Comparison of ENCODE assay signal across 1 cellular context in genomic region chr7:876077-876971, GRCh38.
TF ChIP-seq lines count a peak whose summit lies in the region.

A gene with protein sequence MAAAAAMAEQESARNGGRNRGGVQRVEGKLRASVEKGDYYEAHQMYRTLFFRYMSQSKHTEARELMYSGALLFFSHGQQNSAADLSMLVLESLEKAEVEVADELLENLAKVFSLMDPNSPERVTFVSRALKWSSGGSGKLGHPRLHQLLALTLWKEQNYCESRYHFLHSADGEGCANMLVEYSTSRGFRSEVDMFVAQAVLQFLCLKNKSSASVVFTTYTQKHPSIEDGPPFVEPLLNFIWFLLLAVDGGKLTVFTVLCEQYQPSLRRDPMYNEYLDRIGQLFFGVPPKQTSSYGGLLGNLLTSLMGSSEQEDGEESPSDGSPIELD (plus strand): TSS chr7:876554. CDS start chr7:876646, 92 bp downstream.

TF ChIP-seq in HepG2, 621 proteins besides CTCF, POLR2A, EP300 and RAD21 (continued from another document and continues in another):
- TF ChIP-seq KAT7 (CRISPR knock-in tag; IDR thresholded peaks at IDR 0.05; ENCODE audit: borderline replicate concordance) (no peak), POLR2AphosphoS5 (IDR thresholded peaks at IDR 0.05; ENCODE audit: low read depth, low read length) (peak; percentile 40; the same call in 1 of the 2 replicates), ZNF7 (CRISPR knock-in tag; IDR thresholded peaks at IDR 0.05) (no peak), KDM4B (CRISPR knock-in tag; IDR thresholded peaks at IDR 0.05) (no peak), HNF1A (IDR thresholded peaks at IDR 0.05; ENCODE audit: low read depth) (no peak), HNF1A (CRISPR knock-in tag; IDR thresholded peaks at IDR 0.05; ENCODE audit: borderline replicate concordance) (peak; percentile 47; the same call in 1 of the 2 replicates), ZNF354B (CRISPR knock-in tag; IDR thresholded peaks at IDR 0.05) (no peak; the same call in 1 of the 2 replicates), AGO2 (optimal IDR thresholded peaks at IDR 0.05; ENCODE audit: low read depth, low read length) (peak; percentile 84), ZNF230 (CRISPR knock-in tag; IDR thresholded peaks at IDR 0.05) (0 out of 2 replicates have a peak, but pooled peaks have one; percentile 46), HDAC6 (IDR thresholded peaks at IDR 0.05; ENCODE audit: low read depth, low read length) (no peak), MTF1 (CRISPR knock-in tag; IDR thresholded peaks at IDR 0.05) (no peak), FOXO1 (CRISPR knock-in tag; IDR thresholded peaks at IDR 0.05) (peak; percentile 25; the same call in 1 of the 2 replicates), ZNF891 (CRISPR knock-in tag; IDR thresholded peaks at IDR 0.05) (no peak), BORCS8-MEF2B (CRISPR knock-in tag; IDR thresholded peaks at IDR 0.05) (peak; percentile 61; the same call in 1 of the 2 replicates), MNT (IDR thresholded peaks at IDR 0.05) (peak; percentile 82), ZNF678 (CRISPR knock-in tag; IDR thresholded peaks at IDR 0.05) (0 out of 2 replicates have a peak, but pooled peaks have one; percentile 34), MATR3 (CRISPR knock-in tag; IDR thresholded peaks at IDR 0.05) (no peak), ZNF576 (CRISPR knock-in tag; IDR thresholded peaks at IDR 0.05) (peak; percentile 56; the same call in 1 of the 2 replicates), ZNF749 (CRISPR knock-in tag; IDR thresholded peaks at IDR 0.05; ENCODE audit: borderline replicate concordance) (no peak), CREBL2 (CRISPR knock-in tag; IDR thresholded peaks at IDR 0.05; ENCODE audit: borderline replicate concordance) (peak; percentile 79; the same call in 1 of the 2 replicates), ZNF552 (CRISPR knock-in tag; IDR thresholded peaks at IDR 0.05; ENCODE audit: borderline replicate concordance) (no peak), ZNF616 (CRISPR knock-in tag; IDR thresholded peaks at IDR 0.05; ENCODE audit: low read depth) (0 out of 2 replicates have a peak, but pooled peaks have one; percentile 55), ZFP36L2 (CRISPR knock-in tag; IDR thresholded peaks at IDR 0.05) (no peak), HIVEP1 (CRISPR knock-in tag; IDR thresholded peaks at IDR 0.05) (no peak), ATM (IDR thresholded peaks at IDR 0.05; ENCODE audit: borderline replicate concordance) (no peak), GLI4 (CRISPR knock-in tag; IDR thresholded peaks at IDR 0.05; ENCODE audit: borderline replicate concordance) (no peak), NRL (CRISPR knock-in tag; IDR thresholded peaks at IDR 0.05; ENCODE audit: borderline replicate concordance) (no peak), MED13 (CRISPR knock-in tag; IDR thresholded peaks at IDR 0.05) (0 out of 2 replicates have a peak, but pooled peaks have one; percentile 11)
- TF ChIP-seq, protein P1, sequence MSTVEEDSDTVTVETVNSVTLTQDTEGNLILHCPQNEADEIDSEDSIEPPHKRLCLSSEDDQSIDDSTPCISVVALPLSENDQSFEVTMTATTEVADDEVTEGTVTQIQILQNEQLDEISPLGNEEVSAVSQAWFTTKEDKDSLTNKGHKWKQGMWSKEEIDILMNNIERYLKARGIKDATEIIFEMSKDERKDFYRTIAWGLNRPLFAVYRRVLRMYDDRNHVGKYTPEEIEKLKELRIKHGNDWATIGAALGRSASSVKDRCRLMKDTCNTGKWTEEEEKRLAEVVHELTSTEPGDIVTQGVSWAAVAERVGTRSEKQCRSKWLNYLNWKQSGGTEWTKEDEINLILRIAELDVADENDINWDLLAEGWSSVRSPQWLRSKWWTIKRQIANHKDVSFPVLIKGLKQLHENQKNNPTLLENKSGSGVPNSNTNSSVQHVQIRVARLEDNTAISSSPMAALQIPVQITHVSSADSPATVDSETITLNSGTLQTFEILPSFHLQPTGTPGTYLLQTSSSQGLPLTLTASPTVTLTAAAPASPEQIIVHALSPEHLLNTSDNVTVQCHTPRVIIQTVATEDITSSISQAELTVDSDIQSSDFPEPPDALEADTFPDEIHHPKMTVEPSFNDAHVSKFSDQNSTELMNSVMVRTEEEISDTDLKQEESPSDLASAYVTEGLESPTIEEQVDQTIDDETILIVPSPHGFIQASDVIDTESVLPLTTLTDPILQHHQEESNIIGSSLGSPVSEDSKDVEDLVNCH (CRISPR knock-in tag; IDR thresholded peaks at IDR 0.05), result no peak
- TF ChIP-seq, protein P2, sequence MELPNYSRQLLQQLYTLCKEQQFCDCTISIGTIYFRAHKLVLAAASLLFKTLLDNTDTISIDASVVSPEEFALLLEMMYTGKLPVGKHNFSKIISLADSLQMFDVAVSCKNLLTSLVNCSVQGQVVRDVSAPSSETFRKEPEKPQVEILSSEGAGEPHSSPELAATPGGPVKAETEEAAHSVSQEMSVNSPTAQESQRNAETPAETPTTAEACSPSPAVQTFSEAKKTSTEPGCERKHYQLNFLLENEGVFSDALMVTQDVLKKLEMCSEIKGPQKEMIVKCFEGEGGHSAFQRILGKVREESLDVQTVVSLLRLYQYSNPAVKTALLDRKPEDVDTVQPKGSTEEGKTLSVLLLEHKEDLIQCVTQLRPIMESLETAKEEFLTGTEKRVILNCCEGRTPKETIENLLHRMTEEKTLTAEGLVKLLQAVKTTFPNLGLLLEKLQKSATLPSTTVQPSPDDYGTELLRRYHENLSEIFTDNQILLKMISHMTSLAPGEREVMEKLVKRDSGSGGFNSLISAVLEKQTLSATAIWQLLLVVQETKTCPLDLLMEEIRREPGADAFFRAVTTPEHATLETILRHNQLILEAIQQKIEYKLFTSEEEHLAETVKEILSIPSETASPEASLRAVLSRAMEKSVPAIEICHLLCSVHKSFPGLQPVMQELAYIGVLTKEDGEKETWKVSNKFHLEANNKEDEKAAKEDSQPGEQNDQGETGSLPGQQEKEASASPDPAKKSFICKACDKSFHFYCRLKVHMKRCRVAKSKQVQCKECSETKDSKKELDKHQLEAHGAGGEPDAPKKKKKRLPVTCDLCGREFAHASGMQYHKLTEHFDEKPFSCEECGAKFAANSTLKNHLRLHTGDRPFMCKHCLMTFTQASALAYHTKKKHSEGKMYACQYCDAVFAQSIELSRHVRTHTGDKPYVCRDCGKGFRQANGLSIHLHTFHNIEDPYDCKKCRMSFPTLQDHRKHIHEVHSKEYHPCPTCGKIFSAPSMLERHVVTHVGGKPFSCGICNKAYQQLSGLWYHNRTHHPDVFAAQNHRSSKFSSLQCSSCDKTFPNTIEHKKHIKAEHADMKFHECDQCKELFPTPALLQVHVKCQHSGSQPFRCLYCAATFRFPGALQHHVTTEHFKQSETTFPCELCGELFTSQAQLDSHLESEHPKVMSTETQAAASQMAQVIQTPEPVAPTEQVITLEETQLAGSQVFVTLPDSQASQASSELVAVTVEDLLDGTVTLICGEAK (IDR thresholded peaks at IDR 0.05), result no peak
- TF ChIP-seq, protein P2 (CRISPR knock-in tag; IDR thresholded peaks at IDR 0.05), result no peak; the same call in 1 of the 2 replicates
